12 cellular contexts compared by ENCODE assay signal in genomic region chr20:53786445-53787267, GRCh38.
A peak's percentile ranks its signal among the peaks of the same experiment; 100 is the strongest.
DNase-seq lines count a peak whose midpoint lies in the region; ATAC-seq and TF ChIP-seq lines count a peak whose summit lies in the region.
"Had no signal": no experiment of that assay in that cellular context is flagged by ENCODE, and none has a peak within 500 bp of the region (broad histone marks: within the 10 kb centered on the region; RNA-seq: fewer than 3 reads in every experiment).

No MANE protein-coding gene starts in this region.

- H2AFZ ChIP-seq in OCI-LY7 (ENCODE audit: low read length) = peak overlapping the region; percentile 47; the same call in 1 of the 2 replicates

- peaks cover 6% of the 10 kb centered on the region; the same call in 1 of the 2 replicates for H3K79me2 ChIP-seq in OCI-LY7 (ENCODE audit: insufficient read depth, low read depth, low read length)

- peak overlapping the region; percentile 3 for H3K4me3 Mint-ChIP-seq in progenitor cell of endocrine pancreas (ENCODE audit: low read depth)
- H3K4me3 Mint-ChIP-seq: activated CD8-positive, alpha-beta T cell treated with anti-CD3 and anti-CD28 coated beads, Interleukin-2, amount 10 ng/mL, durations not matched to agents 7 days and 5 days had no signal

- H3K9me2 ChIP-seq in OCI-LY7 (ENCODE audit: insufficient read depth, low read length) = no peaks in the 10 kb centered on the region

- H3K4me2 ChIP-seq in OCI-LY7 (ENCODE audit: low read length) = peak overlapping the region; percentile 4; the same call in 1 of the 2 replicates

- DNase-seq in H4 (ENCODE audit: low spot score) (peak; percentile 11), OCI-LY7 (ENCODE audit: low spot score) (peak; percentile 22), progenitor cell of endocrine pancreas (ENCODE audit: low spot score, unreplicated experiment) (no peak), NCI-H748 treated with DMSO at 0.1 percent for 48 hours (lab: John Stamatoyannopoulos, UW) (no peak), EL (no peak), left ventricle myocardium superior (no peak)
- DNase-seq: activated CD8-positive, alpha-beta T cell treated with anti-CD3 and anti-CD28 coated beads, Interleukin-2, amount 10 ng/mL, durations not matched to agents 7 days and 5 days; left cardiac atrium; NCI-H1694; stimulated activated naive CD4-positive, alpha-beta T cell had no signal

- POLR2A ChIA-PET in OCI-LY7 (lab: Charles Lee) = interaction anchor here (0.8 to 2.3 kb wide), 2 partner anchors 12 to 44 kb away, joined by 3 to 22 read pairs; no protein-coding TSS in a partner anchor

- no peak overlapping the region for H3K4me3 ChIP-seq in OCI-LY7 (ENCODE audit: low read depth, low read length, poor library complexity, severe bottlenecking)

- H3K27ac Mint-ChIP-seq in progenitor cell of endocrine pancreas = peak overlapping the region; percentile 93
- H3K27ac Mint-ChIP-seq: activated CD8-positive, alpha-beta T cell treated with anti-CD3 and anti-CD28 coated beads, Interleukin-2, amount 10 ng/mL, durations not matched to agents 7 days and 5 days had no signal

- TF ChIP-seq CTCF in OCI-LY7 (conservative IDR thresholded peaks at IDR 0.05; ENCODE audit: low read length) (no peak), progenitor cell of endocrine pancreas (IDR thresholded peaks at IDR 0.05; ENCODE audit: unreplicated experiment) (no peak)

- no peaks in the 10 kb centered on the region for H3K36me3 ChIP-seq in OCI-LY7 (ENCODE audit: insufficient read depth, low read length)

- peaks cover 27% of the 10 kb centered on the region for H3K4me1 Mint-ChIP-seq in progenitor cell of endocrine pancreas (ENCODE audit: low read depth)

- H3K9me3 ChIP-seq in OCI-LY7 (ENCODE audit: low read length) = no peaks in the 10 kb centered on the region

- no peaks in the 10 kb centered on the region for H3K36me3 Mint-ChIP-seq in progenitor cell of endocrine pancreas (ENCODE audit: insufficient read depth)

- H3K9me3 Mint-ChIP-seq in progenitor cell of endocrine pancreas (ENCODE audit: low read depth) = no peaks in the 10 kb centered on the region

- no TSS peak for BruUV-seq in OCI-LY7 (replicated peaks; lab: Mats Ljungman, UMichigan)

- intact Hi-C loops in OCI-LY7 (cut with micrococcal nuclease; ENCODE audit: unreplicated experiment) (no loop called here), left ventricle myocardium superior (cut with micrococcal nuclease) (no loop called here)

- H3K4me1 ChIP-seq in OCI-LY7 (ENCODE audit: insufficient read depth, low read length, poor library complexity, severe bottlenecking) = peaks cover 12% of the 10 kb centered on the region

- no peaks in the 10 kb centered on the region for H4K20me1 ChIP-seq in OCI-LY7 (ENCODE audit: insufficient read depth, low read length)

- CTCF ChIA-PET in OCI-LY7 (lab: Charles Lee; ENCODE audit: unreplicated experiment) = no interaction called here

- H3K27ac ChIP-seq in OCI-LY7 (ENCODE audit: low read depth, low read length, poor library complexity, severe bottlenecking) = no peak overlapping the region

- peak; percentile 35 for ATAC-seq in esophagus mucosa
- no peak for ATAC-seq in HG03342 (IDR thresholded peaks at IDR 0.05; ENCODE audit: unreplicated experiment)
- no peak for ATAC-seq in left ventricle myocardium superior
- ATAC-seq: activated CD8-positive, alpha-beta T cell treated with anti-CD3 and anti-CD28 coated beads, Interleukin-2, amount 10 ng/mL, durations not matched to agents 7 days and 5 days had no signal

- H3K27me3 Mint-ChIP-seq in progenitor cell of endocrine pancreas = no peaks in the 10 kb centered on the region

Comparison
In these comparisons a context has a peak if more than half of its experiments do, and no peak if none do; other contexts are left out.
1. DNase-seq: peak in H4 (single experiment) and OCI-LY7 (single experiment); none in progenitor cell of endocrine pancreas (single experiment), NCI-H748 treated with DMSO at 0.1 percent for 48 hours (single experiment), EL (single experiment) and left ventricle myocardium superior (single experiment).